In the genomic region with DNA sequence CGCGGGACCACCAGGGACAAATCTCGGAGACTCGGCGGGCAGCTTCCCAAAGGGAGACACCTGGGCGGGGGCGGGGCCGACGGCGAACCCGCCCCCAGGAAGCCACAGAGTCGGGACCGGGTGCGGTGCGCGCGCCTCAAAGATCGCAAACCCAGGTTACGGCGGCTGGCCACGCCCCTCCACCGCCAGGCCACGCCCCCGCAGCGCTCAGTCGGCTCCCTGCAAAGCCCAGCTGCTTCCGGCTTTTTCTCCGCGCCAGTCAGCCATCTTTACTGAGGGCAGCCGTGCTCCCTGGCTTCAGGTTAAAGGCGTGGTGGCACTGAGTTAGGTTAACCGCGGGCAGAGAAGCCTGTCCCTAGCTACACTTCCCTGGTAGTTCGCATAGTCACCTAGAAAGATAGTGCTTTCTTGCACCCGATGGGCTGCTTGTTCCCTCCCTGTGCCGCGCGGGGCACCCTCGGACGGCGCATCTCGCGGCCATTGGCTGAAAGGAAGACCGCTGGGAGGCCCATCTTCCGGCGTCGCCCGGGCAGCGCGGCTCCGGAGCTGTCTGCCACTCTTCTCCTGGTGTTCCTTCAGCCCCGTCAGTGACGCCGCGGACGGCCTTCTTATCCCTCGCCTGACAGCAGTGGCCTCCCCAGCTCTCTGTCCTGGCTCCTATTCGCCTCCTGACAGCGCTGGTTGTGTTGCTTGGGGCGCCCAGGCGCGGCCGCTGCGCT, we compare ENCODE assay signal across 1 cellular context.
TF ChIP-seq lines count a peak whose summit lies in the region.

A gene with protein sequence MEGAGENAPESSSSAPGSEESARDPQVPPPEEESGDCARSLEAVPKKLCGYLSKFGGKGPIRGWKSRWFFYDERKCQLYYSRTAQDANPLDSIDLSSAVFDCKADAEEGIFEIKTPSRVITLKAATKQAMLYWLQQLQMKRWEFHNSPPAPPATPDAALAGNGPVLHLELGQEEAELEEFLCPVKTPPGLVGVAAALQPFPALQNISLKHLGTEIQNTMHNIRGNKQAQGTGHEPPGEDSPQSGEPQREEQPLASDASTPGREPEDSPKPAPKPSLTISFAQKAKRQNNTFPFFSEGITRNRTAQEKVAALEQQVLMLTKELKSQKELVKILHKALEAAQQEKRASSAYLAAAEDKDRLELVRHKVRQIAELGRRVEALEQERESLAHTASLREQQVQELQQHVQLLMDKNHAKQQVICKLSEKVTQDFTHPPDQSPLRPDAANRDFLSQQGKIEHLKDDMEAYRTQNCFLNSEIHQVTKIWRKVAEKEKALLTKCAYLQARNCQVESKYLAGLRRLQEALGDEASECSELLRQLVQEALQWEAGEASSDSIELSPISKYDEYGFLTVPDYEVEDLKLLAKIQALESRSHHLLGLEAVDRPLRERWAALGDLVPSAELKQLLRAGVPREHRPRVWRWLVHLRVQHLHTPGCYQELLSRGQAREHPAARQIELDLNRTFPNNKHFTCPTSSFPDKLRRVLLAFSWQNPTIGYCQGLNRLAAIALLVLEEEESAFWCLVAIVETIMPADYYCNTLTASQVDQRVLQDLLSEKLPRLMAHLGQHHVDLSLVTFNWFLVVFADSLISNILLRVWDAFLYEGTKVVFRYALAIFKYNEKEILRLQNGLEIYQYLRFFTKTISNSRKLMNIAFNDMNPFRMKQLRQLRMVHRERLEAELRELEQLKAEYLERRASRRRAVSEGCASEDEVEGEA (minus strand): TSS at position 72 of the 719 bp plus-strand sequence. CDS start 108 bp downstream, outside the sequence.

TF ChIP-seq in H1, 55 proteins besides CTCF, POLR2A, EP300 and RAD21:
- TF ChIP-seq NRF1 (IDR thresholded peaks at IDR 0.05; ENCODE audit: low read depth, low read length) (no peak), BCL11A (IDR thresholded peaks at IDR 0.05; ENCODE audit: low read depth in 2 of 2, low read length in 2 of 2) (no peak), POU5F1 (IDR thresholded peaks at IDR 0.05; ENCODE audit: low read depth, low read length) (no peak), RXRA (IDR thresholded peaks at IDR 0.05; ENCODE audit: insufficient read depth, low read depth, low read length) (no peak), BRCA1 (IDR thresholded peaks at IDR 0.05; ENCODE audit: low read depth, low read length) (no peak), ASH2L (IDR thresholded peaks at IDR 0.05; ENCODE audit: low read length) (peak; percentile 89), SIX5 (IDR thresholded peaks at IDR 0.05; ENCODE audit: low read depth, low read length) (0 out of 2 replicates have a peak, but pooled peaks have one; percentile 12), CHD2 (IDR thresholded peaks at IDR 0.05; ENCODE audit: low read length) (no peak), TAF1 (IDR thresholded peaks at IDR 0.05; ENCODE audit: low read depth, low read length) (peak; percentile 65; the same call in 1 of the 2 replicates), SP1 (IDR thresholded peaks at IDR 0.05; ENCODE audit: low read depth, low read length) (no peak), KDM5A (IDR thresholded peaks at IDR 0.05; ENCODE audit: low read length) (no peak; the same call in 1 of the 2 replicates), ATF2 (IDR thresholded peaks at IDR 0.05; ENCODE audit: low read length) (no peak), POLR2AphosphoS5 (IDR thresholded peaks at IDR 0.05; ENCODE audit: low read depth, low read length) (peak; percentile 47), HDAC2 (IDR thresholded peaks at IDR 0.05; ENCODE audit: borderline replicate concordance in 1 of 2, low read depth in 2 of 2, low read length in 2 of 2) (peak in 1 of 2 experiments; percentile 75; a peak in 1 of 4 replicates), KDM4A (IDR thresholded peaks at IDR 0.05; ENCODE audit: low read depth, low read length, severe bottlenecking) (peak; percentile 83), YY1 (IDR thresholded peaks at IDR 0.05; ENCODE audit: low read depth, low read length) (peak; percentile 99), CBX8 (IDR thresholded peaks at IDR 0.05; ENCODE audit: borderline replicate concordance, low read depth, low read length) (no peak), RBBP5 (IDR thresholded peaks at IDR 0.05; ENCODE audit: borderline replicate concordance, low read depth, low read length) (no peak; the same call in 1 of the 2 replicates), GABPA (IDR thresholded peaks at IDR 0.05; ENCODE audit: borderline replicate concordance, insufficient read depth, low read length) (0 out of 2 replicates have a peak, but pooled peaks have one; percentile 21), JUND (IDR thresholded peaks at IDR 0.05; ENCODE audit: low read length) (no peak), RFX5 (IDR thresholded peaks at IDR 0.05; ENCODE audit: borderline replicate concordance, low read depth, low read length) (no peak), SIRT6 (IDR thresholded peaks at IDR 0.05; ENCODE audit: low read length) (no peak), SIN3A (conservative IDR thresholded peaks at IDR 0.05 in 1 of 2, IDR thresholded peaks at IDR 0.05 in 1 of 2; ENCODE audit: low read depth in 1 of 2, low read length in 2 of 2) (peak in 1 of 2 experiments; percentile 64; a peak in 3 of 4 replicates), MAX (IDR thresholded peaks at IDR 0.05) (peak; percentile 74; the same call in 1 of the 2 replicates), SP4 (IDR thresholded peaks at IDR 0.05; ENCODE audit: low read length) (no peak; the same call in 1 of the 2 replicates), CHD1 (IDR thresholded peaks at IDR 0.05; ENCODE audit: low read depth, low read length) (no peak), CREB1 (IDR thresholded peaks at IDR 0.05) (no peak; the same call in 1 of the 2 replicates), BACH1 (IDR thresholded peaks at IDR 0.05; ENCODE audit: low read length) (no peak), FOSL1 (IDR thresholded peaks at IDR 0.05; ENCODE audit: insufficient read depth, low read depth, low read length) (no peak), SAP30 (IDR thresholded peaks at IDR 0.05; ENCODE audit: insufficient read depth, insufficient replicate concordance, low read length) (peak; percentile 45), EGR1 (IDR thresholded peaks at IDR 0.05; ENCODE audit: borderline replicate concordance, low read depth, low read length) (no peak; the same call in 1 of the 2 replicates), PHF8 (conservative IDR thresholded peaks at IDR 0.05; ENCODE audit: low read depth, low read length) (peak; percentile 59), SRF (IDR thresholded peaks at IDR 0.05; ENCODE audit: low read depth, low read length) (no peak), MAFK (IDR thresholded peaks at IDR 0.05; ENCODE audit: low read depth, low read length) (no peak)
- TF ChIP-seq, protein P1, sequence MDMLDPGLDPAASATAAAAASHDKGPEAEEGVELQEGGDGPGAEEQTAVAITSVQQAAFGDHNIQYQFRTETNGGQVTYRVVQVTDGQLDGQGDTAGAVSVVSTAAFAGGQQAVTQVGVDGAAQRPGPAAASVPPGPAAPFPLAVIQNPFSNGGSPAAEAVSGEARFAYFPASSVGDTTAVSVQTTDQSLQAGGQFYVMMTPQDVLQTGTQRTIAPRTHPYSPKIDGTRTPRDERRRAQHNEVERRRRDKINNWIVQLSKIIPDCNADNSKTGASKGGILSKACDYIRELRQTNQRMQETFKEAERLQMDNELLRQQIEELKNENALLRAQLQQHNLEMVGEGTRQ (IDR thresholded peaks at IDR 0.05; ENCODE audit: low read length): no peak
